Comparison of ENCODE assay signal across 9 cellular contexts in genomic region chr11:12677131-12677530, GRCh38. TPM values are rescaled to one million over a fixed set of nuclear protein-coding genes. Genes with fewer than 3 reads are reported as not detected.
DNase-seq lines count a peak whose midpoint lies in the region; FAIRE-seq and TF ChIP-seq lines count a peak whose summit lies in the region.
"Had no signal": no experiment of that assay in that cellular context is flagged by ENCODE, and none has a peak within 500 bp of the region (broad histone marks: within the 10 kb centered on the region; RNA-seq: fewer than 3 reads in every experiment).

No MANE protein-coding gene starts in this region.

- TF ChIP-seq RAD21 in SK-N-SH (IDR thresholded peaks at IDR 0.05; ENCODE audit: low read length): 0 out of 2 replicates have a peak, but pooled peaks have one; percentile 6

- H3K4me2 ChIP-seq in SK-N-SH (peak overlapping the region; percentile 86), hepatocyte (peak overlapping the region; percentile 80)

- peaks cover 8 to 12% of the 10 kb centered on the region in 2 experiments for H3K36me3 ChIP-seq in SK-N-SH (replicated peaks in 1 of 2; ENCODE audit: control insufficient read depth in 1 of 2, insufficient read depth in 2 of 2, low read length in 1 of 2)
- H3K36me3 ChIP-seq in hepatocyte (replicated peaks; ENCODE audit: insufficient read depth, low read depth): no peaks in the 10 kb centered on the region
- H3K36me3 ChIP-seq in stomach smooth muscle (ENCODE audit: control insufficient read depth in 2 of 2, insufficient read depth in 2 of 2, low read length in 2 of 2): no peaks in the 10 kb centered on the region

- H2AFZ ChIP-seq in SK-N-SH (ENCODE audit: low read depth) (no peak overlapping the region), hepatocyte (no peak overlapping the region)

- TF ChIP-seq CTCF in SK-N-SH (IDR thresholded peaks at IDR 0.05): no peak
- TF ChIP-seq CTCF in hepatocyte (IDR thresholded peaks at IDR 0.05; ENCODE audit: poor library complexity): no peak

- H3K9me3 ChIP-seq in SK-N-SH (no peaks in the 10 kb centered on the region), hepatocyte (ENCODE audit: low read depth) (no peaks in the 10 kb centered on the region), stomach smooth muscle (ENCODE audit: control insufficient read depth in 2 of 2, low read length in 2 of 2) (no peaks in the 10 kb centered on the region)

- H3K27me3 ChIP-seq in SK-N-SH (ENCODE audit: insufficient read depth): no peaks in the 10 kb centered on the region
- no peaks in the 10 kb centered on the region for H3K27me3 ChIP-seq in hepatocyte
- H3K27me3 ChIP-seq in stomach smooth muscle (ENCODE audit: control insufficient read depth in 1 of 2, insufficient read depth in 2 of 2, low read length in 2 of 2): no peaks in the 10 kb centered on the region

- peaks cover 42 to 45% of the 10 kb centered on the region in 2 experiments; a peak in 3 of 4 replicates for H3K4me1 ChIP-seq in SK-N-SH (ENCODE audit: control insufficient read depth in 1 of 2, insufficient read depth in 2 of 2, low read depth in 1 of 2, low read length in 1 of 2)
- peaks cover 41% of the 10 kb centered on the region for H3K4me1 ChIP-seq in hepatocyte (ENCODE audit: insufficient read depth)
- peaks cover 31% of the 10 kb centered on the region for H3K4me1 ChIP-seq in stomach smooth muscle (ENCODE audit: control insufficient read depth, insufficient read depth, low read length)

- H4K20me1 ChIP-seq in SK-N-SH (ENCODE audit: insufficient read depth): peaks cover 5% of the 10 kb centered on the region; the same call in 1 of the 2 replicates
- H4K20me1 ChIP-seq in hepatocyte (ENCODE audit: insufficient read depth, poor library complexity, severe bottlenecking): peaks cover 2% of the 10 kb centered on the region

- peaks cover 14% of the 10 kb centered on the region for H3F3A ChIP-seq in SK-N-SH (replicated peaks; ENCODE audit: insufficient read depth)

- H3K9me2 ChIP-seq in SK-N-SH: no peaks in the 10 kb centered on the region
- H3K9me2 ChIP-seq in hepatocyte (replicated peaks; ENCODE audit: insufficient read depth): no peaks in the 10 kb centered on the region

- H3K27ac ChIP-seq in SK-N-SH (ENCODE audit: low read depth in 2 of 2, low read length in 1 of 2) (peak overlapping the region; percentile 90 to 95), hepatocyte (peak overlapping the region; percentile 87), stomach smooth muscle (ENCODE audit: low read length) (peak overlapping the region; percentile 93)

- FAIRE-seq in GM12891 (lab: Jason Lieb, UNC): no peak
- FAIRE-seq: K562 had no signal

- peak overlapping the region; percentile 94 for H3K9ac ChIP-seq in SK-N-SH
- H3K9ac ChIP-seq in stomach smooth muscle (ENCODE audit: low read length in 2 of 2): peak overlapping the region; percentile 61 to 91

- TF ChIP-seq EP300 in SK-N-SH (IDR thresholded peaks at IDR 0.05; ENCODE audit: borderline replicate concordance in 1 of 2, low read depth in 1 of 2, low read length in 1 of 2): 0 out of 4 replicates have a peak, but pooled peaks of 1 of the 2 experiments have one; percentile 18

- DNase-seq in HT-29 (ENCODE audit: low spot score): peak; percentile 78
- peak; percentile 57 for DNase-seq in SK-N-SH
- DNase-seq in hepatocyte (ENCODE audit: low spot score): no peak
- DNase-seq in GM12891 (ENCODE audit: insufficient read length, low spot score): no peak
- no peak for DNase-seq in NCI-H524 treated with DMSO at 0.1 percent for 48 hours (lab: John Stamatoyannopoulos, UW)
- no peak for DNase-seq in stimulated activated CD4-positive, alpha-beta T cell treated with anti-CD3 and anti-CD28 coated beads, Interleukin-1b, Interleukin-23, amount 100 ng/mL, for 48 hours
- DNase-seq in effector CD8-positive, alpha-beta T cell (lab: John Stamatoyannopoulos, UW): no peak

- peak overlapping the region; percentile 73 to 85 for H3K4me3 ChIP-seq in SK-N-SH (ENCODE audit: low read depth in 2 of 2, low read length in 1 of 2)
- peak overlapping the region; percentile 77 for H3K4me3 ChIP-seq in hepatocyte
- H3K4me3 ChIP-seq in stomach smooth muscle (ENCODE audit: low read length in 2 of 2): peak overlapping the region; percentile 58 to 81
- H3K4me3 ChIP-seq: K562 had no signal

- under 1% methylated on average over 3 of the region's 3 CpGs for WGBS in SK-N-SH (ENCODE audit: low lambda C conversion rate)
- 25% methylated on average over 3 of the region's 3 CpGs for WGBS in hepatocyte (ENCODE audit: low lambda C conversion rate, missing lambda C conversion rate)

- CTCF ChIA-PET in SK-N-SH (lab: Yijun Ruan, JAX): interaction anchor here (0.9 to 2.1 kb wide), 8 partner anchors 14 to 389 kb away, joined by 3 to 8 read pairs (median 5); no protein-coding TSS in a partner anchor

- POLR2A ChIA-PET in SK-N-SH (lab: Yijun Ruan, JAX): interaction anchor here (0.8 to 1.6 kb wide), 2 partner anchors 136 to 138 kb away, joined by 4 to 5 read pairs; no protein-coding TSS in a partner anchor

- TF ChIP-seq POLR2A in GM12891 (IDR thresholded peaks at IDR 0.05; ENCODE audit: low read depth, low read length): no peak

- peaks cover 72% of the 10 kb centered on the region for H3K79me2 ChIP-seq in SK-N-SH (ENCODE audit: insufficient read depth)
- H3K79me2 ChIP-seq in hepatocyte: peaks cover 69% of the 10 kb centered on the region

TF ChIP-seq in SK-N-SH, 30 proteins besides CTCF, POLR2A, EP300 and RAD21 (continues in another document):
- TF ChIP-seq TCF12 (IDR thresholded peaks at IDR 0.05): peak; percentile 18; the same call in 1 of the 2 replicates
- TF ChIP-seq EZH2phosphoT487 (IDR thresholded peaks at IDR 0.05; ENCODE audit: borderline replicate concordance, low read depth): no peak
- no peak for TF ChIP-seq CHD2 (IDR thresholded peaks at IDR 0.05; ENCODE audit: low read length, partially characterized antibody)
- TF ChIP-seq SIN3A (IDR thresholded peaks at IDR 0.05; ENCODE audit: borderline replicate concordance, low read depth, low read length): peak; percentile 66; the same call in 1 of the 2 replicates
- peak; percentile 51; the same call in 1 of the 2 replicates for TF ChIP-seq POLR2AphosphoS5 (IDR thresholded peaks at IDR 0.05; ENCODE audit: low read depth, low read length)
- 0 out of 2 replicates have a peak, but pooled peaks have one; percentile 11 for TF ChIP-seq MAX (IDR thresholded peaks at IDR 0.05; ENCODE audit: low read depth)
- 0 out of 2 replicates have a peak, but pooled peaks have one; percentile 10 for TF ChIP-seq GABPA (IDR thresholded peaks at IDR 0.05; ENCODE audit: low read depth)

TF ChIP-seq in GM12891, 5 proteins besides CTCF, POLR2A, EP300 and RAD21:
- TF ChIP-seq PAX5 (IDR thresholded peaks at IDR 0.05; ENCODE audit: insufficient read depth, low read length, severe bottlenecking) (no peak), TAF1 (IDR thresholded peaks at IDR 0.05; ENCODE audit: low read depth, low read length) (no peak)
TF ChIP-seq in GM12891: peak in this region for 0.

RNA-seq across cellular contexts. Expression of gene TEAD1, which starts 2.9 kb away (rescaled TPM):
- total RNA-seq in HT-29 (2014; rRNA removed; shearing (Covaris generic)): 99.5 and 102 TPM in 2 replicates
- polyA plus RNA-seq in SK-N-SH (2012; rRNA removed) (31.2 and 37.8 TPM in 2 replicates), hepatocyte (37.2 and 50.4 TPM in 2 replicates)
- polyA plus RNA-seq in SK-N-SH (2012; cell fraction: cytosol; rRNA removed): 31.8 and 33.9 TPM in 2 replicates
- polyA plus RNA-seq in SK-N-SH (2012; cell fraction: nucleus; rRNA removed): 48.4 and 89.7 TPM in 2 replicates
- 82.2 and 87.2 TPM in 2 replicates for total RNA-seq in hepatocyte
- 0.06 TPM for polyA plus RNA-seq in GM12891 (2012; ENCODE audit: low read depth, missing spikeins)

Comparison
In these comparisons a context has a peak if more than half of its experiments do, and no peak if none do; other contexts are left out.
1. DNase-seq: peak in HT-29 (single experiment) and SK-N-SH (single experiment); none in hepatocyte (single experiment), GM12891 (single experiment), NCI-H524 treated with DMSO at 0.1 percent for 48 hours (single experiment), stimulated activated CD4-positive, alpha-beta T cell treated with anti-CD3 and anti-CD28 coated beads, Interleukin-1b, Interleukin-23, amount 100 ng/mL, for 48 hours (single experiment) and effector CD8-positive, alpha-beta T cell (single experiment).
2. Peak in every context shown above with its lines, with median percentiles within 50 percentile points of each other: H3K27ac ChIP-seq and H3K4me3 ChIP-seq.